Comparison of ENCODE assay signal across 14 cellular contexts in the genomic region with DNA sequence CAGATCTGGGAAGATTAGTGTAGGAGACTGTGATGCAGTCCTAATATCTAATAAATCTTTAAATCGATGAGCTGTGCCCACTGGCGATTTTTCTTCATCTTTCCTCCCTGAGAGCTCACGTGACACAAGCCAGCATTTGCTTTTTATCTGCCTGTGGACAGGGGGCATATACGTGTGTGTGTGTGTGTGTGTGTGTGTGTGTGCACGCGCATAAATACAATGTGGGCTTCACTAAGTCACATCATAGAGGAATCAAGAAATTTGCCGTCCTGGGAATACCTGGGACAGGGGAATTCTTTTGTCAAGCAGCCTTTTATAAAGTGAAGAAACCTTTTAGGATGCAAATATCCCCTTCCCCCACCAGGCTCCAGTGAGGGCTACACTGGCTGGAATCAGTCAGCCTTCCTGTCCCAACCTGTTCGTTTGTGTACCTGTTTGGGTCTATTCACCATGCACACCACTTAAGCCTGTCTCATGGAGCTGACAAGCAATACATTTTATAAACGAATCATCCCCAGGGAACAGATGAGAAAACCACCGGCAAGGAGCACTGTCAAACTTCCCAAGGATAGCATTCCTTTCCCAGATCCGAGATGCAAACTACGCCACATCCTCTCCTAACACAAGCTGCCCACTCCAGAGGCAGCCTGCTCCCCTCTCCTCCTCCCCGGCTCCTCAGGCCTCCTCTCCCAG. TPM values are rescaled to one million over a fixed set of nuclear protein-coding genes. Genes with fewer than 3 reads are reported as not detected.
DNase-seq lines count a peak whose midpoint lies in the region; ATAC-seq and TF ChIP-seq lines count a peak whose summit lies in the region.
"Had no signal": no experiment of that assay in that cellular context is flagged by ENCODE, and none has a peak within 500 bp of the region (broad histone marks: within the 10 kb centered on the region; RNA-seq: fewer than 3 reads in every experiment).

No MANE protein-coding gene starts in this region.

- H3F3A ChIP-seq in MM.1S (ENCODE audit: insufficient read depth, low read length) = no peaks in the 10 kb centered on the region

- H3K79me1 ChIP-seq in neuronal stem cell (ENCODE audit: low read depth, low read length) = no peaks in the 10 kb centered on the region

- 34 to 35% methylated on average over 13 of the region's 13 CpGs for WGBS in thyroid gland, 2 donors
- WGBS in aorta, 2 donors = 79 to 80% methylated on average over 13 of the region's 13 CpGs
- no CpG with 5 or more reads among the region's 13 CpGs for WGBS in neuronal stem cell (ENCODE audit: extremely low coverage in 2 of 2, insufficient read length in 2 of 2, insufficient replicate concordance in 1 of 2), 2 donors

- H4K8ac ChIP-seq in neuronal stem cell (ENCODE audit: low read depth, low read length) = no peak overlapping the region

- H3K4me1 ChIP-seq in RWPE2 (ENCODE audit: insufficient read depth, poor library complexity, severe bottlenecking) (peaks cover 42% of the 10 kb centered on the region), iPS-18a (ENCODE audit: control insufficient read depth, low read depth, low read length) (peaks cover 57% of the 10 kb centered on the region), thyroid gland (peaks cover 53 to 54% of the 10 kb centered on the region in 2 donors), aorta (ENCODE audit: control insufficient read depth in 1 of 2, insufficient read depth in 2 of 2, low read length in 2 of 2) (no peaks in the 10 kb centered on the region), neuronal stem cell (ENCODE audit: control insufficient read depth in 2 of 2, insufficient read depth in 1 of 2, low read depth in 1 of 2, low read length in 2 of 2) (peaks cover 6 to 9% of the 10 kb centered on the region in 2 donors), MM.1S (ENCODE audit: low read length) (peaks cover 5% of the 10 kb centered on the region)

- H3K36me3 Mint-ChIP-seq in activated T-cell treated with anti-CD3 and anti-CD28 coated beads, Interleukin-2, amount 50 U/mL, for 4 hours (ENCODE audit: insufficient read depth) = no peaks in the 10 kb centered on the region
- no peaks in the 10 kb centered on the region for H3K36me3 Mint-ChIP-seq in activated T-cell treated with anti-CD3 and anti-CD28 coated beads, Interleukin-2, amount 50 U/mL, for 24 hours (ENCODE audit: low read depth)

- H3K4me2 ChIP-seq in neuronal stem cell (ENCODE audit: insufficient read depth, low read length, poor library complexity, severe bottlenecking) = no peak overlapping the region
- no peak overlapping the region for H3K4me2 ChIP-seq in MM.1S (ENCODE audit: low read depth, low read length)

- no peak overlapping the region for H3K14ac ChIP-seq in neuronal stem cell (ENCODE audit: low read length)

- H4K91ac ChIP-seq in neuronal stem cell (ENCODE audit: low read depth, low read length, poor library complexity) = no peak overlapping the region

- H3K18ac ChIP-seq in neuronal stem cell (ENCODE audit: low read length) = no peak overlapping the region

- no peaks in the 10 kb centered on the region for H3K79me2 ChIP-seq in MM.1S (ENCODE audit: low read length)

- H3K4me3 ChIP-seq in RWPE2 (ENCODE audit: severe bottlenecking) = peak overlapping the region; percentile 87
- H3K4me3 ChIP-seq in iPS-18a (ENCODE audit: low read length) = peak overlapping the region; percentile 64
- H3K4me3 ChIP-seq in thyroid gland (replicated peaks in 1 of 3) = peak overlapping the region in 1 of 3 donors; percentile 59
- no peak overlapping the region for H3K4me3 ChIP-seq in aorta (ENCODE audit: low read length in 2 of 2)
- H3K4me3 ChIP-seq in neuronal stem cell (ENCODE audit: low read length in 2 of 2) = no peak overlapping the region
- no peak overlapping the region for H3K4me3 ChIP-seq in MM.1S (ENCODE audit: low read length)

- H3K4me1 Mint-ChIP-seq in activated T-cell treated with anti-CD3 and anti-CD28 coated beads, Interleukin-2, amount 50 U/mL, for 4 hours (ENCODE audit: low read depth) = peaks cover 14% of the 10 kb centered on the region
- peaks cover 13% of the 10 kb centered on the region for H3K4me1 Mint-ChIP-seq in activated T-cell treated with anti-CD3 and anti-CD28 coated beads, Interleukin-2, amount 50 U/mL, for 24 hours (ENCODE audit: low read depth)

- H2BK12ac ChIP-seq in neuronal stem cell (ENCODE audit: low read length) = no peak overlapping the region

- no peak overlapping the region for H3K23ac ChIP-seq in neuronal stem cell (ENCODE audit: low read depth, low read length, poor library complexity)

- no peak overlapping the region for H2BK120ac ChIP-seq in neuronal stem cell (ENCODE audit: low read depth, low read length)

- H3K9ac ChIP-seq in iPS-18a (ENCODE audit: low read length) = peak overlapping the region; percentile 58
- no peak overlapping the region for H3K9ac ChIP-seq in neuronal stem cell (ENCODE audit: low read depth, low read length, poor library complexity)
- H3K9ac ChIP-seq in MM.1S (ENCODE audit: low read length) = no peak overlapping the region

- H3K27ac Mint-ChIP-seq in activated T-cell treated with anti-CD3 and anti-CD28 coated beads, Interleukin-2, amount 50 U/mL, for 24 hours = no peak overlapping the region
- H3K27ac Mint-ChIP-seq: activated naive CD8-positive, alpha-beta T cell treated with anti-CD3 and anti-CD28 coated beads, Interleukin-2, amount 50 U/mL, for 24 hours; stimulated activated naive CD8-positive, alpha-beta T cell treated with anti-CD3 and anti-CD28 coated beads, Interleukin-15, Interleukin-2, amounts not matched to agents 100 ng/mL and 50 ng/mL, for 24 hours had no signal

- no peak overlapping the region for H2AK5ac ChIP-seq in neuronal stem cell (ENCODE audit: low read depth, low read length)

- no peak for DNase-seq in activated T-cell treated with anti-CD3 and anti-CD28 coated beads, Interleukin-2, amount 50 U/mL, for 4 hours
- DNase-seq in activated T-cell treated with anti-CD3 and anti-CD28 coated beads, Interleukin-2, amount 50 U/mL, for 24 hours = no peak
- DNase-seq in RWPE2 (ENCODE audit: low spot score) = no peak
- peak in 1 of 2 donors; percentile 56 for DNase-seq in thyroid gland
- DNase-seq in aorta = no peak
- no peak for DNase-seq in neuronal stem cell (ENCODE audit: low spot score)
- DNase-seq in MM.1S = no peak
- DNase-seq: activated CD4-positive, alpha-beta T cell treated with anti-CD3 and anti-CD28 coated beads, Interleukin-2, amount 50 U/mL, for 1 hour; activated naive CD8-positive, alpha-beta T cell treated with anti-CD3 and anti-CD28 coated beads, Interleukin-2, amount 50 U/mL, for 24 hours; left ventricle myocardium superior; SIG-M5; stimulated activated CD4-positive, alpha-beta T cell treated with anti-CD3 and anti-CD28 coated beads, Interleukin-12 subunit alpha, Interleukin-12 subunit beta, amount 100 ng/mL, for 4 hours had no signal

- H3K27me3 ChIP-seq in RWPE2 (ENCODE audit: insufficient read depth, poor library complexity, severe bottlenecking) = no peaks in the 10 kb centered on the region
- peaks cover 20% of the 10 kb centered on the region for H3K27me3 ChIP-seq in iPS-18a (ENCODE audit: control insufficient read depth, insufficient read depth, low read length)
- no peaks in the 10 kb centered on the region for H3K27me3 ChIP-seq in thyroid gland
- no peaks in the 10 kb centered on the region for H3K27me3 ChIP-seq in aorta (ENCODE audit: control insufficient read depth in 1 of 2, insufficient read depth in 2 of 2, low read length in 1 of 2)
- H3K27me3 ChIP-seq in neuronal stem cell (ENCODE audit: control insufficient read depth in 3 of 3, insufficient read depth in 3 of 3, low read depth in 1 of 3, low read length in 3 of 3) = peaks cover 5 to 55% (median 18%) of the 10 kb centered on the region in 3 experiments
- peaks cover 5% of the 10 kb centered on the region; the same call in 1 of the 2 replicates for H3K27me3 ChIP-seq in MM.1S (replicated peaks; ENCODE audit: insufficient read depth, low read length)

- no peaks in the 10 kb centered on the region for H4K20me1 ChIP-seq in MM.1S (ENCODE audit: insufficient read depth, low read length)

- no peak overlapping the region for H2BK5ac ChIP-seq in neuronal stem cell (ENCODE audit: low read length)

- no peak overlapping the region for H2BK15ac ChIP-seq in neuronal stem cell (ENCODE audit: low read length)

- peak overlapping the region; percentile 3 for H3K4me3 Mint-ChIP-seq in activated T-cell treated with anti-CD3 and anti-CD28 coated beads, Interleukin-2, amount 50 U/mL, for 4 hours
- no peak overlapping the region for H3K4me3 Mint-ChIP-seq in activated T-cell treated with anti-CD3 and anti-CD28 coated beads, Interleukin-2, amount 50 U/mL, for 24 hours
- H3K4me3 Mint-ChIP-seq: activated naive CD8-positive, alpha-beta T cell treated with anti-CD3 and anti-CD28 coated beads, Interleukin-2, amount 50 U/mL, for 24 hours; stimulated activated naive CD8-positive, alpha-beta T cell treated with anti-CD3 and anti-CD28 coated beads, Interleukin-15, Interleukin-2, amounts not matched to agents 100 ng/mL and 50 ng/mL, for 24 hours had no signal

- H3K4ac ChIP-seq in neuronal stem cell (ENCODE audit: low read length) = no peak overlapping the region

- H3K27me3 Mint-ChIP-seq in activated T-cell treated with anti-CD3 and anti-CD28 coated beads, Interleukin-2, amount 50 U/mL, for 4 hours (ENCODE audit: low read depth) = peaks cover 59% of the 10 kb centered on the region
- peaks cover 81% of the 10 kb centered on the region for H3K27me3 Mint-ChIP-seq in activated T-cell treated with anti-CD3 and anti-CD28 coated beads, Interleukin-2, amount 50 U/mL, for 24 hours

- H3K9me3 Mint-ChIP-seq in activated T-cell treated with anti-CD3 and anti-CD28 coated beads, Interleukin-2, amount 50 U/mL, for 4 hours = no peaks in the 10 kb centered on the region
- no peaks in the 10 kb centered on the region for H3K9me3 Mint-ChIP-seq in activated T-cell treated with anti-CD3 and anti-CD28 coated beads, Interleukin-2, amount 50 U/mL, for 24 hours
- H3K9me3 Mint-ChIP-seq: activated naive CD8-positive, alpha-beta T cell treated with anti-CD3 and anti-CD28 coated beads, Interleukin-2, amount 50 U/mL, for 24 hours; stimulated activated naive CD8-positive, alpha-beta T cell treated with anti-CD3 and anti-CD28 coated beads, Interleukin-15, Interleukin-2, amounts not matched to agents 100 ng/mL and 50 ng/mL, for 24 hours had no signal

- peak in 1 of 2 donors; percentile 11 for TF ChIP-seq POLR2A in thyroid gland (IDR thresholded peaks at IDR 0.05)

- no peak for ATAC-seq in activated T-cell treated with anti-CD3 and anti-CD28 coated beads, Interleukin-2, amount 50 U/mL, for 4 hours
- ATAC-seq in RWPE2 (ENCODE audit: low read depth) (peak; percentile 38), aorta (ENCODE audit: low FRiP score) (no peak)
- ATAC-seq: activated naive CD8-positive, alpha-beta T cell treated with anti-CD3 and anti-CD28 coated beads, Interleukin-2, amount 50 U/mL, for 24 hours; left ventricle myocardium superior had no signal

- intact Hi-C loops in thyroid gland (cut with DNase I) = loop anchor here (5.0 kb wide), 1 partner anchor 71 kb away; no protein-coding TSS in a partner anchor
- intact Hi-C loops in aorta (cut with DNase I) = loop anchor here in 1 of 2 donors (2.0 kb wide), 1 partner anchor 73 kb away; no protein-coding TSS in a partner anchor

- no peaks in the 10 kb centered on the region for H3K36me3 ChIP-seq in RWPE2 (ENCODE audit: low read depth)
- H3K36me3 ChIP-seq in iPS-18a (ENCODE audit: control insufficient read depth, low read depth, low read length) = no peaks in the 10 kb centered on the region
- H3K36me3 ChIP-seq in thyroid gland = no peaks in the 10 kb centered on the region
- no peaks in the 10 kb centered on the region for H3K36me3 ChIP-seq in aorta (ENCODE audit: control insufficient read depth in 1 of 2, insufficient read depth in 2 of 2, low read length in 1 of 2)
- H3K36me3 ChIP-seq in neuronal stem cell (replicated peaks in 1 of 2; ENCODE audit: control insufficient read depth in 2 of 2, insufficient read depth in 2 of 2, low read length in 2 of 2) = no peaks in the 10 kb centered on the region
- H3K36me3 ChIP-seq in MM.1S (replicated peaks; ENCODE audit: insufficient read depth, low read length) = no peaks in the 10 kb centered on the region

- H3K9me3 ChIP-seq in RWPE2 (ENCODE audit: severe bottlenecking) (no peaks in the 10 kb centered on the region), iPS-18a (ENCODE audit: control insufficient read depth, low read depth, low read length) (no peaks in the 10 kb centered on the region), thyroid gland (no peaks in the 10 kb centered on the region), aorta (ENCODE audit: control insufficient read depth, low read length) (no peaks in the 10 kb centered on the region), neuronal stem cell (replicated peaks in 1 of 2; ENCODE audit: control insufficient read depth in 2 of 2, insufficient read depth in 1 of 2, low read depth in 1 of 2, low read length in 2 of 2) (no peaks in the 10 kb centered on the region), MM.1S (replicated peaks; ENCODE audit: insufficient read depth, low read length) (no peaks in the 10 kb centered on the region)

- H3K9me2 ChIP-seq in MM.1S (replicated peaks; ENCODE audit: insufficient read depth, low read length) = no peaks in the 10 kb centered on the region

- no peak overlapping the region for H2AFZ ChIP-seq in neuronal stem cell (ENCODE audit: low read length)
- H2AFZ ChIP-seq in MM.1S (ENCODE audit: low read length) = no peak overlapping the region

- no peak for TF ChIP-seq CTCF in RWPE2 (IDR thresholded peaks at IDR 0.05; ENCODE audit: poor library complexity, severe bottlenecking)
- no peak for TF ChIP-seq CTCF in thyroid gland (IDR thresholded peaks at IDR 0.05)
- TF ChIP-seq CTCF in MM.1S (IDR thresholded peaks at IDR 0.05; ENCODE audit: low read length) = no peak

- H3K27ac ChIP-seq in RWPE2 (ENCODE audit: poor library complexity, severe bottlenecking) (peak overlapping the region; percentile 73), iPS-18a (ENCODE audit: low read length) (peak overlapping the region; percentile 38), thyroid gland (peak overlapping the region; percentile 89 to 97 (median 93)), aorta (ENCODE audit: low read depth in 1 of 2, low read length in 2 of 2) (no peak overlapping the region), neuronal stem cell (replicated peaks; ENCODE audit: low read length) (no peak overlapping the region), MM.1S (ENCODE audit: low read length) (no peak overlapping the region)

RNA-seq across cellular contexts. Expression of gene EPB41L4B, which starts 2.7 kb away (rescaled TPM):
- under 1 TPM; 0.11 to 0.33 (median 0.24) TPM for total RNA-seq in activated T-cell treated with anti-CD3 and anti-CD28 coated beads, Interleukin-2, amount 50 U/mL, for 4 hours
- total RNA-seq in thyroid gland = 10 to 100 TPM; 56.4 to 72.7 (median 71.0) TPM
- total RNA-seq in aorta = 1 to 10 TPM in 1 of 2 donors, under 1 TPM in 1; 0.63 to 1.3 TPM
- polyA plus RNA-seq in aorta = 10 to 100 TPM in 1 of 2 donors, under 1 TPM in 1; 0.74 to 23.0 TPM
- polyA plus RNA-seq in neuronal stem cell (2013, experiment 1 of 2) = 2.1 TPM
- 2.3 TPM for polyA plus RNA-seq in neuronal stem cell (2013, experiment 2 of 2)

Comparison
In these comparisons a context has a peak if more than half of its experiments do, and no peak if none do; other contexts are left out.
1. H3K27ac ChIP-seq: peak in RWPE2 (single experiment), iPS-18a (single experiment) and thyroid gland (3 of 3); none in aorta (0 of 2), neuronal stem cell (single experiment) and MM.1S (single experiment).
2. H3K4me3 ChIP-seq: peak in RWPE2 (single experiment) and iPS-18a (single experiment); none in aorta (0 of 2), neuronal stem cell (0 of 2) and MM.1S (single experiment).
3. RNA of gene EPB41L4B, which starts 2.7 kb away (total RNA-seq): 56.4 to 72.7 TPM in thyroid gland; 0.63 to 1.3 TPM in aorta and 0.11 to 0.33 TPM in activated T-cell treated with anti-CD3 and anti-CD28 coated beads, Interleukin-2, amount 50 U/mL, for 4 hours; every median in the first group is over 10 times any median in the second.